Comparison of ENCODE assay signal across 1 cellular context in genomic region chr16:73179671-73180370, GRCh38.
TF ChIP-seq lines count a peak whose summit lies in the region.

No MANE protein-coding gene starts in this region.

TF ChIP-seq in GM12878, 131 proteins besides CTCF, POLR2A, EP300 and RAD21 (continued from another document):
- TF ChIP-seq E2F8 (IDR thresholded peaks at IDR 0.05; ENCODE audit: low read depth, partially characterized antibody) (no peak), PAX5 (IDR thresholded peaks at IDR 0.05; ENCODE audit: borderline replicate concordance, low read depth, low read length) (peak; percentile 58; the same call in 1 of the 2 replicates), SIX5 (IDR thresholded peaks at IDR 0.05; ENCODE audit: low read depth, low read length, severe bottlenecking) (no peak), IKZF1 (conservative IDR thresholded peaks at IDR 0.05) (0 out of 2 replicates have a peak, but pooled peaks have one; percentile 12), DPF2 (IDR thresholded peaks at IDR 0.05) (no peak), EED (IDR thresholded peaks at IDR 0.05; ENCODE audit: low read depth) (no peak), ZBTB4 (CRISPR knock-in tag; IDR thresholded peaks at IDR 0.05) (no peak), POLR2AphosphoS2 (IDR thresholded peaks at IDR 0.05; ENCODE audit: low read depth, low read length) (no peak), BCL11A (IDR thresholded peaks at IDR 0.05; ENCODE audit: low read depth, low read length) (0 out of 2 replicates have a peak, but pooled peaks have one; percentile 24), SMARCA5 (IDR thresholded peaks at IDR 0.05) (no peak), ETV6 (conservative IDR thresholded peaks at IDR 0.05 in 1 of 2, IDR thresholded peaks at IDR 0.05 in 1 of 2; ENCODE audit: borderline replicate concordance in 1 of 2, low read depth in 1 of 2) (no peak), CBX5 (IDR thresholded peaks at IDR 0.05; ENCODE audit: low read depth) (no peak), TBL1XR1 (IDR thresholded peaks at IDR 0.05; ENCODE audit: low read depth, low read length) (no peak), YY1 (IDR thresholded peaks at IDR 0.05; ENCODE audit: low read depth, low read length) (no peak), ZNF592 (IDR thresholded peaks at IDR 0.05) (no peak), NR2F1 (conservative IDR thresholded peaks at IDR 0.05) (peak; percentile 96), YBX1 (IDR thresholded peaks at IDR 0.05) (no peak), BACH1 (IDR thresholded peaks at IDR 0.05; ENCODE audit: borderline replicate concordance) (no peak), SMAD1 (IDR thresholded peaks at IDR 0.05; ENCODE audit: low read depth, partially characterized antibody) (no peak), JUND (IDR thresholded peaks at IDR 0.05; ENCODE audit: low read depth, low read length) (no peak), RCOR1 (conservative IDR thresholded peaks at IDR 0.05; ENCODE audit: low read depth, low read length) (no peak), RFX5 (IDR thresholded peaks at IDR 0.05; ENCODE audit: low read depth, low read length) (no peak), TCF12 (IDR thresholded peaks at IDR 0.05; ENCODE audit: low read depth, low read length) (no peak), ZNF622 (IDR thresholded peaks at IDR 0.05) (no peak), MLLT1 (IDR thresholded peaks at IDR 0.05) (no peak), EGR1 (IDR thresholded peaks at IDR 0.05; ENCODE audit: borderline replicate concordance in 1 of 2, low read depth in 2 of 2, low read length in 2 of 2) (no peak), MAX (IDR thresholded peaks at IDR 0.05; ENCODE audit: low read depth, low read length) (no peak), RBBP5 (conservative IDR thresholded peaks at IDR 0.05) (no peak), CHD4 (IDR thresholded peaks at IDR 0.05) (no peak), ZZZ3 (IDR thresholded peaks at IDR 0.05; ENCODE audit: control insufficient read depth, insufficient read length, low read depth) (no peak), KDM1A (IDR thresholded peaks at IDR 0.05; ENCODE audit: borderline replicate concordance) (no peak), CBFB (IDR thresholded peaks at IDR 0.05; ENCODE audit: low read depth) (no peak), ZNF217 (IDR thresholded peaks at IDR 0.05) (no peak), CREM (IDR thresholded peaks at IDR 0.05; ENCODE audit: low read depth) (no peak), RUNX3 (IDR thresholded peaks at IDR 0.05; ENCODE audit: low read length) (peak; percentile 59), NFXL1 (IDR thresholded peaks at IDR 0.05; ENCODE audit: borderline replicate concordance) (no peak)
